ENCODE assay signal across 1 cellular context in genomic region chr4:72613959-72614358, GRCh38.
TF ChIP-seq lines count a peak whose summit lies in the region.

No MANE protein-coding gene starts in this region.

TF ChIP-seq in H1, 55 proteins besides CTCF, POLR2A, EP300 and RAD21:
- no peak for TF ChIP-seq KDM4A (IDR thresholded peaks at IDR 0.05; ENCODE audit: low read depth, low read length, severe bottlenecking)
- no peak for TF ChIP-seq SIRT6 (IDR thresholded peaks at IDR 0.05; ENCODE audit: low read length)
- TF ChIP-seq ASH2L (IDR thresholded peaks at IDR 0.05; ENCODE audit: low read length) = no peak
- no peak for TF ChIP-seq SUZ12 (IDR thresholded peaks at IDR 0.05; ENCODE audit: low read length)
- no peak for TF ChIP-seq RXRA (IDR thresholded peaks at IDR 0.05; ENCODE audit: insufficient read depth, low read depth, low read length)
- no peak for TF ChIP-seq HDAC2 (IDR thresholded peaks at IDR 0.05; ENCODE audit: borderline replicate concordance in 1 of 2, low read depth in 2 of 2, low read length in 2 of 2)
- TF ChIP-seq SRF (IDR thresholded peaks at IDR 0.05; ENCODE audit: low read depth, low read length) = no peak
- TF ChIP-seq YY1 (IDR thresholded peaks at IDR 0.05; ENCODE audit: low read depth, low read length) = no peak
- no peak for TF ChIP-seq POLR2AphosphoS5 (IDR thresholded peaks at IDR 0.05; ENCODE audit: low read depth, low read length)
- TF ChIP-seq CREB1 (IDR thresholded peaks at IDR 0.05) = no peak
- TF ChIP-seq FOSL1 (IDR thresholded peaks at IDR 0.05; ENCODE audit: insufficient read depth, low read depth, low read length) = no peak
TF ChIP-seq in H1: peak in this region for 0.
